13 cellular contexts compared by ENCODE assay signal in the genomic region with DNA sequence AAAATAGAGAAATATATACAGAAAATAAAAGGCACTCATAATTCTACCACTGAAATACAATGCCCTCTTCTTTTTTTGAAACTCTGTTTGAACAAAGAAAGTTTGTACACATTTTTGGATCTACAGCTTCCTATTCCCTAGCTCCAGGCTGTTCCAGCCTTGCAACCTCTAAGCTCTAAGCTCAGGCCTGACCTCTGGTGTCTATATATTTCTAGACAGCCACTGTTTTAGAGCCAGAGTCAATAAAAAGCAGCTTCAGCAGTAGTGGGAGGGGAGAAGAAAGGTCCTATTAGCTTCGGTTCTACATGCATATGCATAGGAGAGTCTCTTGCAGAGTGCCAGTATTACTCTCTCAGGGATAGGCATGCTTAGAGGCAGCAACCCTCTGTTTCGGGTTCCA. TPM values are rescaled to one million over a fixed set of nuclear protein-coding genes. Genes with fewer than 3 reads are reported as not detected.
A peak's percentile ranks its signal among the peaks of the same experiment; 100 is the strongest.
DNase-seq lines count a peak whose midpoint lies in the region; ATAC-seq and TF ChIP-seq lines count a peak whose summit lies in the region.
"Had no signal": no experiment of that assay in that cellular context is flagged by ENCODE, and none has a peak within 500 bp of the region (broad histone marks: within the 10 kb centered on the region; RNA-seq: fewer than 3 reads in every experiment).

No MANE protein-coding gene starts in this region.

- H3K4me1 ChIP-seq in endodermal cell (ENCODE audit: control insufficient read depth, insufficient read depth, low read length) = no peaks in the 10 kb centered on the region
- H3K4me1 ChIP-seq in CD8-positive, alpha-beta T cell (ENCODE audit: insufficient read depth, low read length) = no peaks in the 10 kb centered on the region
- H3K4me1 ChIP-seq: gastrocnemius medialis had no signal

- H3K27me3 Mint-ChIP-seq in endodermal cell (ENCODE audit: insufficient read depth) = no peaks in the 10 kb centered on the region
- no peaks in the 10 kb centered on the region for H3K27me3 Mint-ChIP-seq in CD8-positive, alpha-beta T cell (ENCODE audit: low read depth)

- TF ChIP-seq CTCF in endodermal cell (conservative IDR thresholded peaks at IDR 0.05) (peak; percentile 57), neural cell (IDR thresholded peaks at IDR 0.05; ENCODE audit: poor library complexity, severe bottlenecking) (no peak)
- no peak for TF ChIP-seq CTCF in CD8-positive, alpha-beta T cell (IDR thresholded peaks at IDR 0.05)

- no peaks in the 10 kb centered on the region for H3F3A ChIP-seq in neural cell (ENCODE audit: insufficient read depth, low read length, poor library complexity, severe bottlenecking)

- peaks cover 3% of the 10 kb centered on the region for H3K36me3 Mint-ChIP-seq in endodermal cell (ENCODE audit: low read depth)
- H3K36me3 Mint-ChIP-seq in CD8-positive, alpha-beta T cell = peaks cover 51% of the 10 kb centered on the region

- H3K4me3 Mint-ChIP-seq in endodermal cell = no peak overlapping the region
- H3K4me3 Mint-ChIP-seq in CD8-positive, alpha-beta T cell = no peak overlapping the region
- H3K4me3 Mint-ChIP-seq: T-cell had no signal

- peak; percentile 30 for TF ChIP-seq RAD21 in neural cell (conservative IDR thresholded peaks at IDR 0.05)

- 77% methylated on average over 2 of the region's 2 CpGs; no CpG with 5 or more reads in 1 of the 2 experiments for WGBS in endodermal cell (ENCODE audit: insufficient coverage in 1 of 2, insufficient read length in 1 of 2), 2 experiments

- no peak overlapping the region for H3K27ac Mint-ChIP-seq in endodermal cell
- H3K27ac Mint-ChIP-seq in CD8-positive, alpha-beta T cell = no peak overlapping the region
- H3K27ac Mint-ChIP-seq: activated T-helper 2 cell treated with anti-CD3 and anti-CD28 coated beads, Interferon-gamma antibody, Interleukin-2, Interleukin-4, amounts not matched to agents 10 μg/mL and 5 μg/mL and 100 μg/mL, durations not matched to agents 14 hours and 24 hours and 36 hours; T-cell had no signal

- POLR2A ChIA-PET in CD8-positive, alpha-beta T cell (lab: Charles Lee) = no interaction called here

- H2AFZ ChIP-seq in neural cell (ENCODE audit: low read depth, low read length) = no peak overlapping the region

- H4K20me1 ChIP-seq in neural cell (ENCODE audit: insufficient read depth) = no peaks in the 10 kb centered on the region

- intact Hi-C loops in CD8-positive, alpha-beta T cell (cut with DNase I, micrococcal nuclease) = no loop called here

- no peak overlapping the region for H3K4me3 ChIP-seq in endodermal cell (ENCODE audit: low read length)
- no peak overlapping the region for H3K4me3 ChIP-seq in neural cell (ENCODE audit: low read length)
- no peak overlapping the region for H3K4me3 ChIP-seq in CD8-positive, alpha-beta T cell (ENCODE audit: low read depth, low read length)
- H3K4me3 ChIP-seq: gastrocnemius medialis had no signal

- no peak for ATAC-seq in CD8-positive, alpha-beta T cell
- ATAC-seq: gastrocnemius medialis; stimulated activated naive CD8-positive, alpha-beta T cell treated with anti-CD3 and anti-CD28 coated beads, Interleukin-15, Interleukin-2, amounts not matched to agents 100 U/mL and 50 U/mL, for 24 hours; T-cell had no signal

- TF ChIP-seq EP300 in neural cell (conservative IDR thresholded peaks at IDR 0.05; ENCODE audit: poor library complexity, severe bottlenecking) = no peak

- DNase-seq in EH (ENCODE audit: low read depth) (peak; percentile 35), NCI-H460 (ENCODE audit: extremely low read depth, low read depth) (peak; percentile 30), endodermal cell (peak; percentile 36), DMS79 (lab: John Stamatoyannopoulos, UW) (no peak), NCI-H146 treated with DMSO at 0.1 percent for 48 hours (lab: John Stamatoyannopoulos, UW; ENCODE audit: unreplicated experiment) (no peak), NOMO-1 treated with dmso at 0.1 percent for 144 hours (lab: John Stamatoyannopoulos, UW; ENCODE audit: unreplicated experiment) (no peak)
- DNase-seq in CD8-positive, alpha-beta T cell = no peak
- DNase-seq: gastrocnemius medialis; stimulated activated naive CD8-positive, alpha-beta T cell treated with anti-CD3 and anti-CD28 coated beads, Interleukin-15, Interleukin-2, amounts not matched to agents 100 U/mL and 50 U/mL, for 24 hours; T-cell had no signal

- H3K4me1 Mint-ChIP-seq in endodermal cell = no peaks in the 10 kb centered on the region
- no peaks in the 10 kb centered on the region for H3K4me1 Mint-ChIP-seq in CD8-positive, alpha-beta T cell (ENCODE audit: low read depth)
- H3K4me1 Mint-ChIP-seq: T-cell had no signal

- H3K9me2 ChIP-seq in neural cell (ENCODE audit: insufficient read depth, low read length) = no peaks in the 10 kb centered on the region

- H3K36me3 ChIP-seq in endodermal cell (ENCODE audit: control insufficient read depth, insufficient read depth, low read length) (peaks cover 6% of the 10 kb centered on the region), neural cell (ENCODE audit: insufficient read depth, low read length) (no peaks in the 10 kb centered on the region)
- no peaks in the 10 kb centered on the region for H3K36me3 ChIP-seq in CD8-positive, alpha-beta T cell (ENCODE audit: insufficient read depth, low read length)

- no peaks in the 10 kb centered on the region for H3K27me3 ChIP-seq in endodermal cell (ENCODE audit: control insufficient read depth, insufficient read depth, low read length, poor library complexity, severe bottlenecking)
- H3K27me3 ChIP-seq in neural cell (ENCODE audit: insufficient read depth, low read depth, low read length) = no peaks in the 10 kb centered on the region
- H3K27me3 ChIP-seq in CD8-positive, alpha-beta T cell (ENCODE audit: insufficient read depth, low read length) = no peaks in the 10 kb centered on the region
- H3K27me3 ChIP-seq: gastrocnemius medialis had no signal

- H3K4me2 ChIP-seq in neural cell (ENCODE audit: low read length) = no peak overlapping the region
- H3K4me2 ChIP-seq: KMS-11 had no signal

- H3K9me3 Mint-ChIP-seq in endodermal cell = peaks cover 37% of the 10 kb centered on the region
- no peaks in the 10 kb centered on the region for H3K9me3 Mint-ChIP-seq in CD8-positive, alpha-beta T cell
- H3K9me3 Mint-ChIP-seq: activated T-helper 2 cell treated with anti-CD3 and anti-CD28 coated beads, Interferon-gamma antibody, Interleukin-2, Interleukin-4, amounts not matched to agents 10 μg/mL and 5 μg/mL and 100 μg/mL, durations not matched to agents 14 hours and 24 hours and 36 hours; T-cell had no signal

- H3K9me3 ChIP-seq in endodermal cell (ENCODE audit: control insufficient read depth, low read length) (no peaks in the 10 kb centered on the region), neural cell (ENCODE audit: low read length) (no peaks in the 10 kb centered on the region)
- no peaks in the 10 kb centered on the region for H3K9me3 ChIP-seq in CD8-positive, alpha-beta T cell (ENCODE audit: low read length)
- H3K9me3 ChIP-seq: gastrocnemius medialis had no signal

- H3K27ac ChIP-seq in endodermal cell (ENCODE audit: low read depth, low read length) (no peak overlapping the region), neural cell (ENCODE audit: low read length) (no peak overlapping the region)
- no peak overlapping the region for H3K27ac ChIP-seq in CD8-positive, alpha-beta T cell (ENCODE audit: low read depth, low read length)
- H3K27ac ChIP-seq: gastrocnemius medialis, KMS-11 had no signal

- CTCF ChIA-PET in CD8-positive, alpha-beta T cell (lab: Charles Lee) = interaction anchor here (1.0 kb wide), 1 partner anchor 61 kb away, joined by 6 read pairs; no protein-coding TSS in a partner anchor

- no peaks in the 10 kb centered on the region for H3K79me2 ChIP-seq in neural cell (replicated peaks; ENCODE audit: insufficient read depth, low read length)

- H3K9ac ChIP-seq in endodermal cell (ENCODE audit: extremely low read depth, low read length, poor library complexity, severe bottlenecking) (no peak overlapping the region), neural cell (ENCODE audit: low read length) (no peak overlapping the region)
- H3K9ac ChIP-seq: KMS-11 had no signal

TF ChIP-seq in neural cell, 6 proteins besides CTCF, POLR2A, EP300 and RAD21:
- TF ChIP-seq SMC3 (conservative IDR thresholded peaks at IDR 0.05; ENCODE audit: poor library complexity) = peak; percentile 35
- no peak for TF ChIP-seq TAF1 (IDR thresholded peaks at IDR 0.05; ENCODE audit: low read depth)
- no peak for TF ChIP-seq EZH2 (IDR thresholded peaks at IDR 0.05; ENCODE audit: borderline replicate concordance, insufficient read depth, low read length, poor library complexity, severe bottlenecking)
- no peak for TF ChIP-seq MXI1 (conservative IDR thresholded peaks at IDR 0.05; ENCODE audit: poor library complexity, severe bottlenecking)

RNA-seq across cellular contexts. Expression of gene CLDN2, which starts 39.7 kb away (rescaled TPM):
- not detected in 2 replicates for total RNA-seq in NCI-H460 (2014; rRNA removed; shearing (Covaris generic))
- not detected in 2 replicates for polyA plus RNA-seq in NCI-H460 (2014; cell fraction: nucleus; rRNA removed)
- not detected for total RNA-seq in endodermal cell
- 0.07 TPM for polyA plus RNA-seq in endodermal cell (2013, experiment 1 of 2)
- 0.08 TPM for polyA plus RNA-seq in endodermal cell (2013, experiment 2 of 2)
- not detected in 2 replicates for polyA plus RNA-seq in neural cell
- polyA minus RNA-seq in neural cell = not detected in 2 replicates
- total RNA-seq in CD8-positive, alpha-beta T cell = not detected
- total RNA-seq: activated T-helper 2 cell treated with anti-CD3 and anti-CD28 coated beads, Interferon-gamma antibody, Interleukin-2, Interleukin-4, amounts not matched to agents 10 μg/mL and 5 μg/mL and 100 μg/mL, durations not matched to agents 14 hours and 24 hours and 36 hours had no signal

RNA-seq across cellular contexts. Expression of gene MORC4, which starts 40.1 kb away (rescaled TPM):
- 28.3 and 32.7 TPM in 2 replicates for total RNA-seq in NCI-H460 (2014; rRNA removed; shearing (Covaris generic))
- 25.8 and 31.6 TPM in 2 replicates for polyA plus RNA-seq in NCI-H460 (2014; cell fraction: nucleus; rRNA removed)
- 1 to 10 TPM; 3.4 TPM for total RNA-seq in endodermal cell
- polyA plus RNA-seq in endodermal cell (2013, experiment 1 of 2) = 7.7 TPM
- 7.2 TPM for polyA plus RNA-seq in endodermal cell (2013, experiment 2 of 2)
- polyA plus RNA-seq in neural cell = 7.5 and 10.9 TPM in 2 replicates
- polyA minus RNA-seq in neural cell = 8.5 and 10.5 TPM in 2 replicates
- 1 to 10 TPM; 8.3 to 8.4 TPM for total RNA-seq in CD8-positive, alpha-beta T cell

RNA-seq across cellular contexts. Expression of gene RIPPLY1, which starts 56.8 kb away (rescaled TPM):
- total RNA-seq in NCI-H460 (2014; rRNA removed; shearing (Covaris generic)) = not detected in 2 replicates
- polyA plus RNA-seq in NCI-H460 (2014; cell fraction: nucleus; rRNA removed) = not detected in 2 replicates
- total RNA-seq in endodermal cell = not detected
- polyA plus RNA-seq in endodermal cell (2013, experiment 1 of 2) = 0.18 TPM
- polyA plus RNA-seq in endodermal cell (2013, experiment 2 of 2) = not detected
- polyA plus RNA-seq in neural cell = 0.57 TPM in 1 of 2 replicates, not detected in the other
- not detected in 2 replicates for polyA minus RNA-seq in neural cell
- total RNA-seq in CD8-positive, alpha-beta T cell = not detected
- total RNA-seq: activated T-helper 2 cell treated with anti-CD3 and anti-CD28 coated beads, Interferon-gamma antibody, Interleukin-2, Interleukin-4, amounts not matched to agents 10 μg/mL and 5 μg/mL and 100 μg/mL, durations not matched to agents 14 hours and 24 hours and 36 hours; gastrocnemius medialis; T-cell had no signal

Comparison
In these comparisons a context has a peak if more than half of its experiments do, and no peak if none do; other contexts are left out.
1. DNase-seq: peak in EH (single experiment), NCI-H460 (single experiment) and endodermal cell (single experiment); none in DMS79 (single experiment), NCI-H146 treated with DMSO at 0.1 percent for 48 hours (single experiment), NOMO-1 treated with dmso at 0.1 percent for 144 hours (single experiment) and CD8-positive, alpha-beta T cell (0 of 7).